ENCODE assay signal across 13 cellular contexts in genomic region chr3:47036145-47036544, GRCh38.
"Had no signal": no experiment of that assay in that cellular context is flagged by ENCODE, and none has a peak within 500 bp of the region (broad histone marks: within the 10 kb centered on the region; RNA-seq: fewer than 3 reads in every experiment).

No MANE protein-coding gene starts in this region.

- H3K4me3 ChIP-seq: adrenal gland, lower lobe of right lung, right atrium auricular region, tibial nerve had no signal

- H3K4me3 Mint-ChIP-seq: activated naive CD4-positive, alpha-beta T cell treated with anti-CD3 and anti-CD28 coated beads, Interleukin-2, amount 10 ng/mL, durations not matched to agents 7 days and 5 days had no signal

- H3K27me3 Mint-ChIP-seq: activated naive CD4-positive, alpha-beta T cell treated with anti-CD3 and anti-CD28 coated beads, Interleukin-2, amount 10 ng/mL, durations not matched to agents 7 days and 5 days had no signal

- H3K9me3 ChIP-seq: adrenal gland, lower lobe of right lung, neutrophil, right atrium auricular region, SK-N-SH, tibial nerve had no signal

- H3K9ac ChIP-seq: SK-N-SH had no signal

- H3K27me3 ChIP-seq: adrenal gland, neutrophil, right atrium auricular region, tibial nerve had no signal

- H3K27ac ChIP-seq: adrenal gland, lower lobe of right lung, neutrophil, right atrium auricular region, tibial nerve had no signal

- FAIRE-seq: small intestine had no signal

- H3K4me2 ChIP-seq: SK-N-SH had no signal

- DNase-seq: activated CD4-positive, alpha-beta T cell treated with anti-CD3 and anti-CD28 coated beads, Interleukin-2, amount 50 U/mL, for 48 hours; activated CD4-positive, CD25-positive, alpha-beta regulatory T cell treated with anti-CD3 and anti-CD28 coated beads, Interleukin-2, amount 50 U/mL, for 72 hours; activated naive CD4-positive, alpha-beta T cell treated with anti-CD3 and anti-CD28 coated beads, Interleukin-2, amount 10 ng/mL, durations not matched to agents 7 days and 5 days; adrenal gland; cortex of kidney; effector memory CD4-positive, alpha-beta T cell; lower lobe of right lung; midbrain; SK-N-SH; small intestine had no signal

- H3K4me1 ChIP-seq: lower lobe of right lung, right atrium auricular region had no signal

- ATAC-seq: lower lobe of right lung had no signal
